ENCODE assay signal across 10 cellular contexts in the genomic region with DNA sequence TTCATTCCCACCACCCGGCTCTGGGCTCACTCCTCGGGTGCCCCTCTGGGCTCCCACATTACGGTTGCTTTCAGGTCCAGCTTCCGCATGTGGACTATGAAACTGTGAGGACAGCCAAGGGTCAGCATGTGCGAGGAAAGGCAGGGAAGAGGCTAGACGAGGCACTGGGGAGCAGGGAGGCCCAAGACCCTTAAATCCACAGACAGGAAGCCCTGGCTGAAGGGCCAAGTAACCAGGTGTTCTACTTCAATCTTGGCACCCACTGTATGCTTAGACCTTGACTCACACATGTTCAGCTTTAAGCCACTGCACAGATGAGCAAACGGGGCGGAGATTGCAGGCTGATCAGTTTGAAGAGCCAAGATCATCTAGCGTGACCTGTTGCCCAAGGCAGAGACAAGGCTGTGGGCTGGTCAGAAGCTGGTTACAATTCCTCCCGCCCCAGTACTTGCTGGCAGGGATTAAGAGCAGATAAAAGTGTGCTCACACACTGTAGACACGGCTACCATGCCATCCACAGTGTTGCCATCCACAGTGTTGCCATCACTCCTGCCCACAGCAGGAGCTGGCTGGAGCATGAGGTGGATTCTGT. TPM values are rescaled to one million over a fixed set of nuclear protein-coding genes. Genes with fewer than 3 reads are reported as not detected.
A peak's percentile ranks its signal among the peaks of the same experiment; 100 is the strongest.
DNase-seq lines count a peak whose midpoint lies in the region; ATAC-seq, FAIRE-seq and TF ChIP-seq lines count a peak whose summit lies in the region.
"Had no signal": no experiment of that assay in that cellular context is flagged by ENCODE, and none has a peak within 500 bp of the region (broad histone marks: within the 10 kb centered on the region; RNA-seq: fewer than 3 reads in every experiment).

A gene (plus strand): TSS at position 393 of the 592 bp plus-strand sequence. CDS start 184 bp downstream, at position 577.

- H2BK5ac ChIP-seq in IMR-90 (ENCODE audit: low read depth, low read length, poor library complexity, severe bottlenecking): no peak within 1 kb of the TSS

- peaks cover 7% of the 10 kb centered on the region for H3K27me3 Mint-ChIP-seq in progenitor cell of endocrine pancreas

- peaks cover 4% of the 10 kb centered on the region; the same call in 1 of the 2 replicates for H3K9me1 ChIP-seq in IMR-90 (ENCODE audit: insufficient read depth, low read length)

- no peak within 1 kb of the TSS for H2BK20ac ChIP-seq in IMR-90 (ENCODE audit: low read depth, low read length)

- peak; percentile 91 for ATAC-seq in IMR-90 (ENCODE audit: low read depth)
- no peak for ATAC-seq in lung (ENCODE audit: insufficient read depth, low FRiP score)

- no peak for TF ChIP-seq POLR2A in IMR-90 (IDR thresholded peaks at IDR 0.05; ENCODE audit: low read depth, low read length)

- dilution Hi-C loops in IMR-90 (cut with HindIII; ENCODE audit: low sequenced_read_pairs, unreplicated experiment): no loop called here

- no peak within 1 kb of the TSS for H3K9ac ChIP-seq in IMR-90 (ENCODE audit: low read depth, low read length)

- H3K79me1 ChIP-seq in IMR-90 (ENCODE audit: low read depth in 1 of 2, low read length in 2 of 2): no peaks in the 10 kb centered on the region

- H2AK9ac ChIP-seq in IMR-90 (replicated peaks; ENCODE audit: low read depth, low read length, poor library complexity): peak within 1 kb of the TSS; percentile 73

- no peak within 1 kb of the TSS; the same call in 1 of the 2 replicates for H4K91ac ChIP-seq in IMR-90 (ENCODE audit: insufficient read depth, low read depth, low read length)

- intact Hi-C loops in IMR-90 (cut with micrococcal nuclease): no loop called here

- H3K27ac ChIP-seq in AG04450 (ENCODE audit: low read depth, low read length): no peak within 1 kb of the TSS
- no peak within 1 kb of the TSS for H3K27ac ChIP-seq in IMR-90 (ENCODE audit: insufficient read depth, low read length)
- H3K27ac ChIP-seq in lung (ENCODE audit: low read depth in 1 of 2, low read length in 1 of 2): no peak within 1 kb of the TSS

- H2AK5ac ChIP-seq in IMR-90 (ENCODE audit: low read depth, low read length): peak within 1 kb of the TSS; percentile 77

- in situ Hi-C loops in IMR-90 (cut with MboI; ENCODE audit: low sequenced_read_pairs): no loop called here

- no peak within 1 kb of the TSS for H2BK15ac ChIP-seq in IMR-90 (ENCODE audit: low read depth, low read length)

- DNase-seq in AG04450 (ENCODE audit: low read depth, low spot score): peak; percentile 53
- peak; percentile 73 for DNase-seq in IMR-90
- peak; percentile 82 for DNase-seq in bronchial epithelial cell (ENCODE audit: low read depth)
- DNase-seq in lung (ENCODE audit: low spot score): no peak
- no peak for DNase-seq in NCI-H226
- no peak for DNase-seq in D721Med (ENCODE audit: insufficient read length, low spot score)
- DNase-seq in germinal center (ENCODE audit: low spot score): no peak
- no peak for DNase-seq in progenitor cell of endocrine pancreas (ENCODE audit: low spot score, unreplicated experiment)
- DNase-seq: effector CD4-positive, alpha-beta T cell; NCI-H2171 had no signal

- no peaks in the 10 kb centered on the region for H3K4me1 Mint-ChIP-seq in progenitor cell of endocrine pancreas (ENCODE audit: low read depth)

- H4K5ac ChIP-seq in IMR-90 (ENCODE audit: low read depth, low read length): no peak within 1 kb of the TSS

- H3K23ac ChIP-seq in IMR-90 (ENCODE audit: low read depth, low read length): peak within 1 kb of the TSS; percentile 38; the same call in 1 of the 2 replicates

- H3K4me3 Mint-ChIP-seq in progenitor cell of endocrine pancreas (ENCODE audit: low read depth): no peak within 1 kb of the TSS

- H3K4me3 ChIP-seq in AG04450 (ENCODE audit: low read depth, low read length): no peak within 1 kb of the TSS
- no peak within 1 kb of the TSS for H3K4me3 ChIP-seq in IMR-90 (ENCODE audit: insufficient read depth, low read depth, low read length)
- no peak within 1 kb of the TSS for H3K4me3 ChIP-seq in bronchial epithelial cell (ENCODE audit: low read depth, low read length)
- no peak within 1 kb of the TSS for H3K4me3 ChIP-seq in lung

- H2AFZ ChIP-seq in IMR-90 (replicated peaks; ENCODE audit: low read length, poor library complexity): peak within 1 kb of the TSS; percentile 34

- TF ChIP-seq CTCF in AG04450 (IDR thresholded peaks at IDR 0.05; ENCODE audit: low read depth, low read length): no peak
- no peak for TF ChIP-seq CTCF in IMR-90 (conservative IDR thresholded peaks at IDR 0.05; ENCODE audit: low read depth, low read length)
- no peak for TF ChIP-seq CTCF in bronchial epithelial cell (IDR thresholded peaks at IDR 0.05; ENCODE audit: insufficient read depth, low read length, severe bottlenecking)
- no peak for TF ChIP-seq CTCF in lung (IDR thresholded peaks at IDR 0.05; ENCODE audit: control extremely low read depth, extremely low read depth)
- no peak for TF ChIP-seq CTCF in D721Med (IDR thresholded peaks at IDR 0.05; ENCODE audit: insufficient read depth, missing control alignments)
- no peak for TF ChIP-seq CTCF in progenitor cell of endocrine pancreas (IDR thresholded peaks at IDR 0.05; ENCODE audit: unreplicated experiment)

- BruUV-seq in IMR-90 (replicated peaks; lab: Mats Ljungman, UMichigan): no TSS peak

- H3K27ac Mint-ChIP-seq in progenitor cell of endocrine pancreas: no peak within 1 kb of the TSS

- peaks cover 2% of the 10 kb centered on the region for H3K27me3 ChIP-seq in AG04450 (ENCODE audit: control insufficient read depth, insufficient read depth, low read length)
- peaks cover 3% of the 10 kb centered on the region; the same call in 1 of the 2 replicates for H3K27me3 ChIP-seq in IMR-90 (ENCODE audit: control insufficient read depth, insufficient read depth, low read length)
- H3K27me3 ChIP-seq in bronchial epithelial cell (ENCODE audit: control insufficient read depth, insufficient read depth, low read length): no peaks in the 10 kb centered on the region
- H3K27me3 ChIP-seq in lung (ENCODE audit: control insufficient read depth, insufficient read depth): no peaks in the 10 kb centered on the region

- H3K4ac ChIP-seq in IMR-90 (ENCODE audit: low read depth, low read length): no peak within 1 kb of the TSS

- no peak within 1 kb of the TSS for H3K4me2 ChIP-seq in IMR-90 (ENCODE audit: low read depth, low read length)

- H3K18ac ChIP-seq in IMR-90 (ENCODE audit: low read depth, low read length): no peak within 1 kb of the TSS

- H2BK120ac ChIP-seq in IMR-90 (ENCODE audit: low read depth, low read length): no peak within 1 kb of the TSS

- 59% methylated on average over 7 of the region's 11 CpGs; no CpG with 5 or more reads in 1 of the 2 experiments for WGBS in IMR-90 (ENCODE audit: extremely low coverage in 2 of 2, insufficient read length in 1 of 2), 2 experiments
- 77 to 88% methylated on average over 11 of the region's 11 CpGs for WGBS in lung, 2 donors

- CTCF ChIA-PET in AG04450 (lab: Charles Lee): interaction anchor here (0.5 to 2.2 kb wide), 3 partner anchors 34 to 167 kb away, joined by 3 to 8 read pairs (median 4); no protein-coding TSS in a partner anchor
- CTCF ChIA-PET in IMR-90 (lab: Yijun Ruan, JAX): no interaction called here

- H3K36me3 ChIP-seq in IMR-90 (ENCODE audit: control insufficient read depth, insufficient read depth, low read length) (no peaks in the 10 kb centered on the region), bronchial epithelial cell (ENCODE audit: control insufficient read depth, insufficient read depth, low read length) (no peaks in the 10 kb centered on the region), lung (ENCODE audit: control insufficient read depth in 2 of 2, insufficient read depth in 2 of 2, low read length in 2 of 2) (no peaks in the 10 kb centered on the region)

- H3K9me3 Mint-ChIP-seq in progenitor cell of endocrine pancreas (ENCODE audit: low read depth): no peaks in the 10 kb centered on the region

- POLR2A ChIA-PET in AG04450 (lab: Yijun Ruan, JAX): no interaction called here
- POLR2A ChIA-PET in IMR-90 (lab: Charles Lee; ENCODE audit: unreplicated experiment): no interaction called here

- H3K14ac ChIP-seq in IMR-90 (replicated peaks; ENCODE audit: low read depth, low read length): no peak within 1 kb of the TSS

- H4K8ac ChIP-seq in IMR-90 (ENCODE audit: low read depth in 2 of 2, low read length in 2 of 2): no peak within 1 kb of the TSS

- no peak within 1 kb of the TSS for H3K56ac ChIP-seq in IMR-90 (ENCODE audit: extremely low read depth, insufficient read depth, low read length)

- FAIRE-seq in bronchial epithelial cell (lab: Jason Lieb, UNC): peak; percentile 98
- no peak for FAIRE-seq in D721Med (lab: Jason Lieb, UNC)

- no peaks in the 10 kb centered on the region for H4K20me1 ChIP-seq in IMR-90 (ENCODE audit: insufficient read depth, low read length)

- H3K9me3 ChIP-seq in AG04450 (ENCODE audit: control insufficient read depth, insufficient read depth, low read length) (no peaks in the 10 kb centered on the region), IMR-90 (ENCODE audit: control insufficient read depth, insufficient read depth, low read length) (no peaks in the 10 kb centered on the region), lung (ENCODE audit: control insufficient read depth in 2 of 2, insufficient read depth in 1 of 2, low read length in 1 of 2) (no peaks in the 10 kb centered on the region)

- no peak for TF ChIP-seq RAD21 in IMR-90 (IDR thresholded peaks at IDR 0.05; ENCODE audit: low read length)

- H3K4me1 ChIP-seq in IMR-90 (ENCODE audit: control insufficient read depth, insufficient read depth, low read length): peaks cover 4% of the 10 kb centered on the region
- H3K4me1 ChIP-seq in lung (ENCODE audit: control insufficient read depth in 2 of 2, insufficient read depth in 2 of 2, low read length in 2 of 2): no peaks in the 10 kb centered on the region

- no peaks in the 10 kb centered on the region for H3K36me3 Mint-ChIP-seq in progenitor cell of endocrine pancreas (ENCODE audit: insufficient read depth)

TF ChIP-seq in IMR-90, 13 proteins besides CTCF, POLR2A, EP300 and RAD21:
- TF ChIP-seq SMC3 (IDR thresholded peaks at IDR 0.05; ENCODE audit: low read depth, low read length) (no peak), CEBPB (IDR thresholded peaks at IDR 0.05; ENCODE audit: low read depth, low read length) (peak; percentile 39; the same call in 1 of the 2 replicates)

RNA-seq across cellular contexts. Expression of the gene that starts here (rescaled TPM):
- polyA plus RNA-seq in AG04450 (2011; rRNA removed) (2.8 and 3.3 TPM in 2 replicates), IMR-90 (2012; rRNA removed) (4.0 and 4.7 TPM in 2 replicates), lung (10 to 100 TPM in 1 of 2 donors, 1 to 10 TPM in 1; 8.0 to 16.7 TPM)
- 1.4 and 1.9 TPM in 2 replicates for polyA minus RNA-seq in AG04450 (2011; rRNA and poly(A)+ RNA removed)
- total RNA-seq in IMR-90 (2012; rRNA removed) (0.72 and 0.83 TPM in 2 replicates), bronchial epithelial cell (1.1 and 1.5 TPM in 2 replicates), lung (10 to 100 TPM; 10.5 to 29.8 TPM), progenitor cell of endocrine pancreas (4.6 and 5.2 TPM in 2 replicates)
- polyA plus RNA-seq in IMR-90 (2012; cell fraction: cytosol; rRNA removed): 1.7 and 2.2 TPM in 2 replicates
- polyA plus RNA-seq in IMR-90 (2012; cell fraction: nucleus; rRNA removed; ENCODE audit: low replicate concordance): 43.1 and 51.7 TPM in 2 replicates

Comparison
In these comparisons a context has a peak if more than half of its experiments do, and no peak if none do; other contexts are left out.
1. DNase-seq: peak in AG04450 (single experiment), IMR-90 (single experiment) and bronchial epithelial cell (single experiment); none in lung (single experiment), NCI-H226 (single experiment), D721Med (single experiment), germinal center (single experiment) and progenitor cell of endocrine pancreas (single experiment).